Comparison of ENCODE assay signal across 1 cellular context in the genomic region with DNA sequence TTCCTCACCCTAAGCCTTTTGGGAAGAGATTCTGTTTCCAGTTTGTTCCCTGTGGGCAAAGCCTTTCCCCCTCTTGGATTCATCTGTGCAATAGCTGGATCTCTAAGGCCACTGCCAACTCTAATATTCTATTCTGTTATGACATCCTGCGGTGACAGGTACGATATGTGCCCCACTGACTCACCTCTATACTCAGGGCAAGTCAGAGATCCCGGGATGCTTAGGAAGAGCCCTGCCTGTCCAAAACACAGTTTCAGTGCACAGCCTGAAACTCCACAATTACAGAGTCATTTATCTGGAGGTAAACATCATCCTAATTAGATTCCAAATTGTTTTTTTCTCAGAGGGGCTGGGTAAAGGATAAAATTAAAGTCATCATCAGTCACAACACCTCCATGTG.
TF ChIP-seq lines count a peak whose summit lies in the region.

No MANE protein-coding gene starts in this region.

TF ChIP-seq in HepG2, 621 proteins besides CTCF, POLR2A, EP300 and RAD21 (continued from another document):
- TF ChIP-seq, protein P1, sequence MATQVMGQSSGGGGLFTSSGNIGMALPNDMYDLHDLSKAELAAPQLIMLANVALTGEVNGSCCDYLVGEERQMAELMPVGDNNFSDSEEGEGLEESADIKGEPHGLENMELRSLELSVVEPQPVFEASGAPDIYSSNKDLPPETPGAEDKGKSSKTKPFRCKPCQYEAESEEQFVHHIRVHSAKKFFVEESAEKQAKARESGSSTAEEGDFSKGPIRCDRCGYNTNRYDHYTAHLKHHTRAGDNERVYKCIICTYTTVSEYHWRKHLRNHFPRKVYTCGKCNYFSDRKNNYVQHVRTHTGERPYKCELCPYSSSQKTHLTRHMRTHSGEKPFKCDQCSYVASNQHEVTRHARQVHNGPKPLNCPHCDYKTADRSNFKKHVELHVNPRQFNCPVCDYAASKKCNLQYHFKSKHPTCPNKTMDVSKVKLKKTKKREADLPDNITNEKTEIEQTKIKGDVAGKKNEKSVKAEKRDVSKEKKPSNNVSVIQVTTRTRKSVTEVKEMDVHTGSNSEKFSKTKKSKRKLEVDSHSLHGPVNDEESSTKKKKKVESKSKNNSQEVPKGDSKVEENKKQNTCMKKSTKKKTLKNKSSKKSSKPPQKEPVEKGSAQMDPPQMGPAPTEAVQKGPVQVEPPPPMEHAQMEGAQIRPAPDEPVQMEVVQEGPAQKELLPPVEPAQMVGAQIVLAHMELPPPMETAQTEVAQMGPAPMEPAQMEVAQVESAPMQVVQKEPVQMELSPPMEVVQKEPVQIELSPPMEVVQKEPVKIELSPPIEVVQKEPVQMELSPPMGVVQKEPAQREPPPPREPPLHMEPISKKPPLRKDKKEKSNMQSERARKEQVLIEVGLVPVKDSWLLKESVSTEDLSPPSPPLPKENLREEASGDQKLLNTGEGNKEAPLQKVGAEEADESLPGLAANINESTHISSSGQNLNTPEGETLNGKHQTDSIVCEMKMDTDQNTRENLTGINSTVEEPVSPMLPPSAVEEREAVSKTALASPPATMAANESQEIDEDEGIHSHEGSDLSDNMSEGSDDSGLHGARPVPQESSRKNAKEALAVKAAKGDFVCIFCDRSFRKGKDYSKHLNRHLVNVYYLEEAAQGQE (IDR thresholded peaks at IDR 0.05; ENCODE audit: borderline replicate concordance in 1 of 2, low read depth in 1 of 2, low read length in 2 of 2), result no peak
- TF ChIP-seq PHF21A (CRISPR knock-in tag; IDR thresholded peaks at IDR 0.05) (no peak), NCOR1 (IDR thresholded peaks at IDR 0.05; ENCODE audit: borderline replicate concordance, low read length) (no peak), RFX3 (CRISPR knock-in tag; IDR thresholded peaks at IDR 0.05) (no peak), ZNF263 (CRISPR knock-in tag; IDR thresholded peaks at IDR 0.05) (no peak), ZNF781 (CRISPR knock-in tag; IDR thresholded peaks at IDR 0.05; ENCODE audit: borderline replicate concordance, not compliant biosample characterization) (no peak), BORCS8-MEF2B (CRISPR knock-in tag; IDR thresholded peaks at IDR 0.05) (no peak)
- TF ChIP-seq, protein P2, sequence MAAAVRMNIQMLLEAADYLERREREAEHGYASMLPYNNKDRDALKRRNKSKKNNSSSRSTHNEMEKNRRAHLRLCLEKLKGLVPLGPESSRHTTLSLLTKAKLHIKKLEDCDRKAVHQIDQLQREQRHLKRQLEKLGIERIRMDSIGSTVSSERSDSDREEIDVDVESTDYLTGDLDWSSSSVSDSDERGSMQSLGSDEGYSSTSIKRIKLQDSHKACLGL (CRISPR knock-in tag; IDR thresholded peaks at IDR 0.05), result no peak
